Comparison of ENCODE assay signal across 8 cellular contexts in genomic region chr19:4065430-4066175, GRCh38. TPM values are rescaled to one million over a fixed set of nuclear protein-coding genes. Genes with fewer than 3 reads are reported as not detected.
DNase-seq lines count a peak whose midpoint lies in the region; TF ChIP-seq lines count a peak whose summit lies in the region.

No MANE protein-coding gene starts in this region.

- H3K4me2 ChIP-seq in neural progenitor cell, result peak overlapping the region; percentile 98

- peaks cover 32% of the 10 kb centered on the region for H3F3A ChIP-seq in neural progenitor cell (ENCODE audit: low read depth)

- no peak for TF ChIP-seq EP300 in stomach (IDR thresholded peaks at IDR 0.05)

- peaks cover 19% of the 10 kb centered on the region for H3K4me1 Mint-ChIP-seq in activated T-helper 2 cell treated with anti-CD3 and anti-CD28 coated beads, Interferon-gamma antibody, Interleukin-2, Interleukin-4, amounts not matched to agents 10 μg/mL and 5 μg/mL and 100 μg/mL, durations not matched to agents 14 hours and 24 hours and 36 hours (ENCODE audit: low read depth)
- H3K4me1 Mint-ChIP-seq in neural progenitor cell, result peaks cover 12% of the 10 kb centered on the region

- no peaks in the 10 kb centered on the region for H3K27me3 Mint-ChIP-seq in activated T-helper 2 cell treated with anti-CD3 and anti-CD28 coated beads, Interferon-gamma antibody, Interleukin-2, Interleukin-4, amounts not matched to agents 10 μg/mL and 5 μg/mL and 100 μg/mL, durations not matched to agents 14 hours and 24 hours and 36 hours (ENCODE audit: low read depth)
- H3K27me3 Mint-ChIP-seq in neural progenitor cell (ENCODE audit: insufficient read depth, low read depth), result peaks cover 22% of the 10 kb centered on the region

- H4K20me1 ChIP-seq in neural progenitor cell (ENCODE audit: low read depth), result peaks cover 44% of the 10 kb centered on the region

- H3K27me3 ChIP-seq in neural progenitor cell (peaks cover 37% of the 10 kb centered on the region), stomach (no peaks in the 10 kb centered on the region)

- H3K27ac ChIP-seq in neural progenitor cell, result no peak overlapping the region
- H3K27ac ChIP-seq in stomach, result peak overlapping the region; percentile 95 to 100 (median 98)

- no peak overlapping the region for H3K27ac Mint-ChIP-seq in activated T-helper 2 cell treated with anti-CD3 and anti-CD28 coated beads, Interferon-gamma antibody, Interleukin-2, Interleukin-4, amounts not matched to agents 10 μg/mL and 5 μg/mL and 100 μg/mL, durations not matched to agents 14 hours and 24 hours and 36 hours
- no peak overlapping the region for H3K27ac Mint-ChIP-seq in neural progenitor cell

- H3K4me1 ChIP-seq in neural progenitor cell (peaks cover 13% of the 10 kb centered on the region), stomach (peaks cover 46 to 61% (median 54%) of the 10 kb centered on the region in 4 donors)

- H3K36me3 ChIP-seq in neural progenitor cell (no peaks in the 10 kb centered on the region), stomach (peaks cover 0 to 18% (median 0%) of the 10 kb centered on the region in 4 donors)

- TF ChIP-seq CTCF in fibroblast of mammary gland (conservative IDR thresholded peaks at IDR 0.05; ENCODE audit: control insufficient read depth, insufficient read depth, low read depth, low read length) (no peak), neural progenitor cell (IDR thresholded peaks at IDR 0.05) (no peak), stomach (IDR thresholded peaks at IDR 0.05) (peak in 1 of 7 experiments; percentile 28)

- intact Hi-C loops in activated T-helper 2 cell treated with anti-CD3 and anti-CD28 coated beads, Interferon-gamma antibody, Interleukin-2, Interleukin-4, amounts not matched to agents 10 μg/mL and 5 μg/mL and 100 μg/mL, durations not matched to agents 14 hours and 24 hours and 36 hours (cut with micrococcal nuclease), result loop anchor here (1.0 to 5.0 kb wide), 6 partner anchors 10 to 182 kb away; partner anchors contain the start of genes MAP2K2, PIAS4 and YJU2
- intact Hi-C loops in stomach (cut with DNase I; ENCODE audit: low total_unique reads), result no loop called here

- H3K36me3 Mint-ChIP-seq in activated T-helper 2 cell treated with anti-CD3 and anti-CD28 coated beads, Interferon-gamma antibody, Interleukin-2, Interleukin-4, amounts not matched to agents 10 μg/mL and 5 μg/mL and 100 μg/mL, durations not matched to agents 14 hours and 24 hours and 36 hours (ENCODE audit: low read depth), result peaks cover 12% of the 10 kb centered on the region
- H3K36me3 Mint-ChIP-seq in neural progenitor cell, result no peaks in the 10 kb centered on the region

- H3K9me3 ChIP-seq in neural progenitor cell (ENCODE audit: low read depth) (no peaks in the 10 kb centered on the region), stomach (no peaks in the 10 kb centered on the region)

- peak overlapping the region; percentile 52 for H3K4me3 Mint-ChIP-seq in activated T-helper 2 cell treated with anti-CD3 and anti-CD28 coated beads, Interferon-gamma antibody, Interleukin-2, Interleukin-4, amounts not matched to agents 10 μg/mL and 5 μg/mL and 100 μg/mL, durations not matched to agents 14 hours and 24 hours and 36 hours (ENCODE audit: low read depth)
- peak overlapping the region; percentile 77 for H3K4me3 Mint-ChIP-seq in neural progenitor cell

- TF ChIP-seq POLR2A in stomach (IDR thresholded peaks at IDR 0.05), result no peak

- DNase-seq in EL (peak; percentile 96), H4 (ENCODE audit: low spot score) (peak; percentile 90), LoVo (ENCODE audit: low spot score) (peak; percentile 95), RPMI8226 (peak; percentile 97), fibroblast of mammary gland (ENCODE audit: low read depth) (peak; percentile 96), neural progenitor cell (ENCODE audit: low spot score) (peak; percentile 99), stomach (peak; percentile 97)
- DNase-seq in activated T-helper 2 cell treated with anti-CD3 and anti-CD28 coated beads, Interferon-gamma antibody, Interleukin-2, Interleukin-4, amounts not matched to agents 10 μg/mL and 5 μg/mL and 100 μg/mL, durations not matched to agents 14 hours and 24 hours and 36 hours (ENCODE audit: low spot score), result peak; percentile 96

- peaks cover 45% of the 10 kb centered on the region for H3K79me2 ChIP-seq in neural progenitor cell (ENCODE audit: low read depth)

- H3K9ac ChIP-seq in neural progenitor cell, result no peak overlapping the region

- no peak overlapping the region for H2AFZ ChIP-seq in neural progenitor cell (replicated peaks)

- H3K4me3 ChIP-seq in fibroblast of mammary gland (ENCODE audit: control insufficient read depth, low read depth, low read length) (peak overlapping the region; percentile 68), neural progenitor cell (peak overlapping the region; percentile 81), stomach (peak overlapping the region; percentile 94 to 100 (median 100))

- 0 to 2% (median 0%) methylated on average over 13 to 88 of the region's 98 CpGs; no CpG with 5 or more reads in 1 of the 5 donors for WGBS in stomach, 5 donors

- H3K9me3 Mint-ChIP-seq in activated T-helper 2 cell treated with anti-CD3 and anti-CD28 coated beads, Interferon-gamma antibody, Interleukin-2, Interleukin-4, amounts not matched to agents 10 μg/mL and 5 μg/mL and 100 μg/mL, durations not matched to agents 14 hours and 24 hours and 36 hours, result no peaks in the 10 kb centered on the region
- H3K9me3 Mint-ChIP-seq in neural progenitor cell, result no peaks in the 10 kb centered on the region

RNA-seq across cellular contexts. Expression of gene ZBTB7A, which starts 1.1 kb away (rescaled TPM):
- total RNA-seq in H4 (2014; rRNA removed; shearing (Covaris generic)), result 2.5 and 5.0 TPM in 2 replicates
- total RNA-seq in activated T-helper 2 cell treated with anti-CD3 and anti-CD28 coated beads, Interferon-gamma antibody, Interleukin-2, Interleukin-4, amounts not matched to agents 10 μg/mL and 5 μg/mL and 100 μg/mL, durations not matched to agents 14 hours and 24 hours and 36 hours, result 39.9 and 41.2 TPM in 2 replicates
- total RNA-seq in neural progenitor cell (ENCODE audit: low replicate concordance), result 4.0 and 10.0 TPM in 2 replicates
- total RNA-seq in stomach, result 100 to 1,000 TPM in 2 of 5 donors, 10 to 100 TPM in 3; 11.2 to 274 (median 66.8) TPM
- polyA plus RNA-seq in stomach, result 10 to 100 TPM in 2 of 3 donors, 1 to 10 TPM in 1; 8.0 to 14.4 (median 12.0) TPM

RNA-seq across cellular contexts. Expression of gene PIAS4, which starts 58.1 kb away (rescaled TPM):
- total RNA-seq in H4 (2014; rRNA removed; shearing (Covaris generic)), result 5.7 and 9.9 TPM in 2 replicates
- total RNA-seq in activated T-helper 2 cell treated with anti-CD3 and anti-CD28 coated beads, Interferon-gamma antibody, Interleukin-2, Interleukin-4, amounts not matched to agents 10 μg/mL and 5 μg/mL and 100 μg/mL, durations not matched to agents 14 hours and 24 hours and 36 hours, result 31.5 and 36.3 TPM in 2 replicates
- 17.0 and 34.1 TPM in 2 replicates for total RNA-seq in neural progenitor cell (ENCODE audit: low replicate concordance)
- 10 to 100 TPM in 4 of 5 donors, 1 to 10 TPM in 1; 9.3 to 93.6 (median 37.5) TPM for total RNA-seq in stomach
- polyA plus RNA-seq in stomach, result 10 to 100 TPM in 1 of 3 donors, 1 to 10 TPM in 2; 6.6 to 14.8 (median 9.3) TPM

RNA-seq across cellular contexts. Expression of gene MAP2K2, which starts 58.3 kb away (rescaled TPM):
- 79.8 and 84.3 TPM in 2 replicates for total RNA-seq in H4 (2014; rRNA removed; shearing (Covaris generic))
- total RNA-seq in activated T-helper 2 cell treated with anti-CD3 and anti-CD28 coated beads, Interferon-gamma antibody, Interleukin-2, Interleukin-4, amounts not matched to agents 10 μg/mL and 5 μg/mL and 100 μg/mL, durations not matched to agents 14 hours and 24 hours and 36 hours, result 131 and 141 TPM in 2 replicates
- total RNA-seq in neural progenitor cell (ENCODE audit: low replicate concordance) (69.7 and 176 TPM in 2 replicates), stomach (100 to 1,000 TPM in 1 of 5 donors, 10 to 100 TPM in 4; 53.4 to 447 (median 84.3) TPM)
- 100 to 1,000 TPM; 137 to 162 (median 147) TPM for polyA plus RNA-seq in stomach
